In the genomic region with DNA sequence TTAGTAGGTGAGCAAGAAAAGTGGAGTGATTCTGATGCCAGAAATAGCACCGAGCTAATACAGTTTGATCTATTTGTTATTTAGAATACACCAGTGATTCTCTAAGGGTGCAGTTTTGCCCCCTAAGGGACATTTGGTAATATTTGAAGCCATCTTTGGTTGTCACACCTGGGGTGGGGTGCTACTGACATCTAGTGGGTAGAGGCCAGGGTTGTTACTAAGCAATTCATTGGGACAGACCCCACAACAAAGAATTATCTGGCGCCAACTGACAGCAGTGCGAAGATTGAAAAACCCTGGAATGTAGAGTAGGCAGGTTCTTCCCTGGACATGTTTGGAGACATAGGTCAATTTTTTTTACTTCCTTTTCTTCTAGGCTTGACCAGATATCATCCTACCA, we compare ENCODE assay signal across 8 cellular contexts. TPM values are rescaled to one million over a fixed set of nuclear protein-coding genes. Genes with fewer than 3 reads are reported as not detected.
DNase-seq lines count a peak whose midpoint lies in the region; ATAC-seq, FAIRE-seq and TF ChIP-seq lines count a peak whose summit lies in the region.

No MANE protein-coding gene starts in this region.

- no peak overlapping the region for H3K27ac Mint-ChIP-seq in activated T-helper 17 cell treated with anti-CD3 and anti-CD28 coated beads, Interleukin-2, amount 50 U/mL, for 72 hours

- WGBS in HepG2 (ENCODE audit: low lambda C conversion rate), result 60% methylated on average over 3 of the region's 3 CpGs
- WGBS in esophagus squamous epithelium, 2 donors, result 85 to 91% methylated on average over 3 of the region's 3 CpGs

- peak; percentile 65 for TF ChIP-seq RAD21 in HepG2 (CRISPR knock-in tag; IDR thresholded peaks at IDR 0.05)

- H3K9me3 Mint-ChIP-seq in activated T-helper 17 cell treated with anti-CD3 and anti-CD28 coated beads, Interleukin-2, amount 50 U/mL, for 72 hours, result no peaks in the 10 kb centered on the region

- H3K4me2 ChIP-seq in HepG2 (ENCODE audit: low read depth, low read length), result no peak overlapping the region

- H3K9me3 ChIP-seq in HepG2 (ENCODE audit: low read length), result no peaks in the 10 kb centered on the region
- H3K9me3 ChIP-seq in esophagus squamous epithelium, result no peaks in the 10 kb centered on the region

- no peak overlapping the region for H3K4me3 Mint-ChIP-seq in activated T-helper 17 cell treated with anti-CD3 and anti-CD28 coated beads, Interleukin-2, amount 50 U/mL, for 72 hours

- H3K27me3 ChIP-seq in HepG2 (ENCODE audit: control insufficient read depth in 1 of 2, insufficient read depth in 2 of 2, low read length in 2 of 2), result no peaks in the 10 kb centered on the region
- H3K27me3 ChIP-seq in esophagus squamous epithelium, result no peaks in the 10 kb centered on the region

- H3K27ac ChIP-seq in HepG2 (ENCODE audit: extremely low read length, insufficient read depth, low read length) (no peak overlapping the region), esophagus squamous epithelium (no peak overlapping the region)

- ATAC-seq in activated T-helper 17 cell treated with anti-CD3 and anti-CD28 coated beads, Interleukin-2, amount 50 U/mL, for 72 hours (replicated peaks), result peak; percentile 37
- peak; percentile 88 for ATAC-seq in HepG2

- no peak overlapping the region for H2AFZ ChIP-seq in HepG2 (ENCODE audit: low read length)

- TF ChIP-seq CTCF in GM12872 (IDR thresholded peaks at IDR 0.05; ENCODE audit: insufficient read depth, low read depth, low read length) (peak; percentile 77), HepG2 (CRISPR knock-in tag; IDR thresholded peaks at IDR 0.05) (peak; percentile 67), esophagus squamous epithelium (IDR thresholded peaks at IDR 0.05) (peak in 3 of 6 experiments; percentile 12 to 28 (median 27))

- CTCF ChIA-PET in HepG2 (lab: Yijun Ruan, JAX; ENCODE audit: low intra/inter-chr PET ratio, low total read pairs), result interaction anchor here (1.2 to 2.2 kb wide), 2 partner anchors 186 to 649 kb away, joined by 4 to 11 read pairs; no protein-coding TSS in a partner anchor

- no peaks in the 10 kb centered on the region for H3K27me3 Mint-ChIP-seq in activated T-helper 17 cell treated with anti-CD3 and anti-CD28 coated beads, Interleukin-2, amount 50 U/mL, for 72 hours

- FAIRE-seq in H54 (lab: Jason Lieb, UNC), result peak; percentile 70
- peak; percentile 59 for FAIRE-seq in HepG2 (lab: Jason Lieb, UNC)

- POLR2A ChIA-PET in HepG2 (lab: Yijun Ruan, JAX), result no interaction called here

- no peaks in the 10 kb centered on the region for H3K4me1 Mint-ChIP-seq in activated T-helper 17 cell treated with anti-CD3 and anti-CD28 coated beads, Interleukin-2, amount 50 U/mL, for 72 hours

- H3K36me3 ChIP-seq in HepG2 (replicated peaks in 1 of 2; ENCODE audit: control insufficient read depth in 1 of 2, insufficient read depth in 2 of 2, low read length in 2 of 2) (no peaks in the 10 kb centered on the region), esophagus squamous epithelium (no peaks in the 10 kb centered on the region)

- H3K4me3 ChIP-seq in HepG2 (replicated peaks in 1 of 3; ENCODE audit: insufficient read depth in 1 of 3, low read depth in 2 of 3, low read length in 3 of 3) (no peak overlapping the region), esophagus squamous epithelium (no peak overlapping the region)

- BruUV-seq in HepG2 (replicated peaks; lab: Mats Ljungman, UMichigan), result no TSS peak

- H3K79me2 ChIP-seq in HepG2 (ENCODE audit: insufficient read depth, low read length), result no peaks in the 10 kb centered on the region

- H3K4me1 ChIP-seq in HepG2 (ENCODE audit: insufficient read depth, low read length) (no peaks in the 10 kb centered on the region), esophagus squamous epithelium (no peaks in the 10 kb centered on the region)

- in situ Hi-C loops in HepG2 (cut with HindIII; ENCODE audit: extremely low pct_ligation_motif_present, low pct_unique_long_range_greater_than_20kb), result no loop called here

- DNase-seq in H54 (ENCODE audit: insufficient read length, low spot score) (no peak), NCI-H345 treated with DMSO at 0.1 percent for 48 hours (lab: John Stamatoyannopoulos, UW; ENCODE audit: unreplicated experiment) (peak; percentile 7), HepG2 (ENCODE audit: low spot score) (peak; percentile 46), NCI-H2029 treated with DMSO at 0.1 percent for 48 hours (lab: John Stamatoyannopoulos, UW) (no peak), MV-4-11 (lab: John Stamatoyannopoulos, UW) (no peak), esophagus squamous epithelium (lab: John Stamatoyannopoulos, UW) (no peak)

- no peak overlapping the region for H3K9ac ChIP-seq in HepG2 (ENCODE audit: insufficient read depth, low read depth, low read length)

- H4K20me1 ChIP-seq in HepG2 (ENCODE audit: insufficient read depth, low read length), result no peaks in the 10 kb centered on the region; the same call in 1 of the 2 replicates

- no peaks in the 10 kb centered on the region for H3K36me3 Mint-ChIP-seq in activated T-helper 17 cell treated with anti-CD3 and anti-CD28 coated beads, Interleukin-2, amount 50 U/mL, for 72 hours (ENCODE audit: low read depth)

- TF ChIP-seq POLR2A in H54 (IDR thresholded peaks at IDR 0.05; ENCODE audit: low read depth, low read length) (no peak), HepG2 (IDR thresholded peaks at IDR 0.05; ENCODE audit: insufficient read depth in 1 of 2, low read depth in 2 of 2, low read length in 2 of 2) (no peak), esophagus squamous epithelium (IDR thresholded peaks at IDR 0.05) (no peak)

- intact Hi-C loops in HepG2 (cut with micrococcal nuclease; ENCODE audit: unreplicated experiment), result loop anchor here (1.0 to 5.0 kb wide), 2 partner anchors 186 to 296 kb away; no protein-coding TSS in a partner anchor
- intact Hi-C loops in esophagus squamous epithelium (cut with DNase I), result no loop called here

- TF ChIP-seq EP300 in HepG2 (IDR thresholded peaks at IDR 0.05; ENCODE audit: low read depth in 2 of 2, low read length in 2 of 2) (no peak), HepG2 (CRISPR knock-in tag; IDR thresholded peaks at IDR 0.05; ENCODE audit: borderline replicate concordance) (no peak)

TF ChIP-seq in HepG2, 621 proteins besides CTCF, POLR2A, EP300 and RAD21 (continues in another document):
- TF ChIP-seq RARA (CRISPR knock-in tag; IDR thresholded peaks at IDR 0.05), result no peak
- TF ChIP-seq CREB3 (CRISPR knock-in tag; IDR thresholded peaks at IDR 0.05), result no peak
- TF ChIP-seq STAG1 (CRISPR knock-in tag; IDR thresholded peaks at IDR 0.05), result peak; percentile 82
- peak; percentile 59 for TF ChIP-seq SMC3 (IDR thresholded peaks at IDR 0.05; ENCODE audit: low read length)
- TF ChIP-seq, protein P1, sequence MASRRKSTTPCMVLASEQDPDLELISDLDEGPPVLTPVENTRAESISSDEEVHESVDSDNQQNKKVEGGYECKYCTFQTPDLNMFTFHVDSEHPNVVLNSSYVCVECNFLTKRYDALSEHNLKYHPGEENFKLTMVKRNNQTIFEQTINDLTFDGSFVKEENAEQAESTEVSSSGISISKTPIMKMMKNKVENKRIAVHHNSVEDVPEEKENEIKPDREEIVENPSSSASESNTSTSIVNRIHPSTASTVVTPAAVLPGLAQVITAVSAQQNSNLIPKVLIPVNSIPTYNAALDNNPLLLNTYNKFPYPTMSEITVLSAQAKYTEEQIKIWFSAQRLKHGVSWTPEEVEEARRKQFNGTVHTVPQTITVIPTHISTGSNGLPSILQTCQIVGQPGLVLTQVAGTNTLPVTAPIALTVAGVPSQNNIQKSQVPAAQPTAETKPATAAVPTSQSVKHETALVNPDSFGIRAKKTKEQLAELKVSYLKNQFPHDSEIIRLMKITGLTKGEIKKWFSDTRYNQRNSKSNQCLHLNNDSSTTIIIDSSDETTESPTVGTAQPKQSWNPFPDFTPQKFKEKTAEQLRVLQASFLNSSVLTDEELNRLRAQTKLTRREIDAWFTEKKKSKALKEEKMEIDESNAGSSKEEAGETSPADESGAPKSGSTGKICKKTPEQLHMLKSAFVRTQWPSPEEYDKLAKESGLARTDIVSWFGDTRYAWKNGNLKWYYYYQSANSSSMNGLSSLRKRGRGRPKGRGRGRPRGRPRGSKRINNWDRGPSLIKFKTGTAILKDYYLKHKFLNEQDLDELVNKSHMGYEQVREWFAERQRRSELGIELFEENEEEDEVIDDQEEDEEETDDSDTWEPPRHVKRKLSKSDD (CRISPR knock-in tag; IDR thresholded peaks at IDR 0.05; ENCODE audit: low read depth), result no peak

RNA-seq across cellular contexts. Expression of gene PALS2, which starts 14.6 kb away (rescaled TPM):
- 10 to 100 TPM; 14.0 to 22.6 TPM for total RNA-seq in activated T-helper 17 cell treated with anti-CD3 and anti-CD28 coated beads, Interleukin-2, amount 50 U/mL, for 72 hours
- total RNA-seq in HepG2 (2016; rRNA removed; fragmentation: Illumina TruSeq; extraction: Trizol) (14.4 and 21.9 TPM in 2 replicates), esophagus squamous epithelium (10 to 100 TPM in 2 of 4 donors, 1 to 10 TPM in 2; 3.8 to 14.1 (median 9.2) TPM)
- 254 and 408 TPM in 2 replicates for total RNA-seq in HepG2 (2016; cell fraction: cytosol; rRNA removed; fragmentation: Illumina TruSeq; extraction: Trizol; ENCODE audit: low read depth)
- total RNA-seq in HepG2 (2016; cell fraction: insoluble cytoplasmic fraction; rRNA removed; fragmentation: Illumina TruSeq; extraction: Trizol), result 14.7 and 21.6 TPM in 2 replicates
- 101 and 161 TPM in 2 replicates for total RNA-seq in HepG2 (2016; cell fraction: membrane; rRNA removed; fragmentation: Illumina TruSeq; extraction: Trizol)
- 10.5 and 11.6 TPM in 2 replicates for total RNA-seq in HepG2 (2016; cell fraction: nucleus; rRNA removed; fragmentation: Illumina TruSeq; extraction: Trizol)
- 2.0 and 3.1 TPM in 2 replicates for polyA plus RNA-seq in HepG2 (2011; rRNA removed)
- polyA plus RNA-seq in HepG2 (2011; cell fraction: cytosol; rRNA removed), result 1.0 and 1.7 TPM in 2 replicates
- 0.88 and 2.2 TPM in 2 replicates for polyA plus RNA-seq in HepG2 (2011; cell fraction: nucleus; rRNA removed)
- polyA plus RNA-seq in HepG2 (2012), result 5.1 and 8.6 TPM in 2 replicates
- 2.7 and 2.9 TPM in 2 replicates for polyA plus RNA-seq in HepG2 (2016; cell fraction: cytosol; fragmentation: Illumina TruSeq; extraction: Trizol; ENCODE audit: low read depth)
- 14.0 and 14.9 TPM in 2 replicates for polyA plus RNA-seq in HepG2 (2016; cell fraction: insoluble cytoplasmic fraction; fragmentation: Illumina TruSeq; extraction: Trizol; ENCODE audit: low read depth)
- 5.3 and 6.1 TPM in 2 replicates for polyA plus RNA-seq in HepG2 (2016; cell fraction: membrane; fragmentation: Illumina TruSeq; extraction: Trizol; ENCODE audit: low read depth)
- 8.9 and 9.2 TPM in 2 replicates for polyA plus RNA-seq in HepG2 (2016; cell fraction: nucleus; fragmentation: Illumina TruSeq; extraction: Trizol; ENCODE audit: insufficient read depth, low read depth)
- 2.7 and 9.0 TPM in 2 replicates for polyA minus RNA-seq in HepG2 (2011; rRNA and poly(A)+ RNA removed; ENCODE audit: low replicate concordance)
- 12.9 and 13.1 TPM in 2 replicates for polyA minus RNA-seq in HepG2 (2011; cell fraction: cytosol; rRNA and poly(A)+ RNA removed)
- 11.3 and 12.9 TPM in 2 replicates for polyA minus RNA-seq in HepG2 (2011; cell fraction: nucleus; rRNA and poly(A)+ RNA removed)

Comparison
In these comparisons a context has a peak if more than half of its experiments do, and no peak if none do; other contexts are left out.
1. DNase-seq: peak in NCI-H345 treated with DMSO at 0.1 percent for 48 hours (single experiment) and HepG2 (single experiment); none in H54 (single experiment), NCI-H2029 treated with DMSO at 0.1 percent for 48 hours (single experiment), MV-4-11 (single experiment) and esophagus squamous epithelium (single experiment).